In genomic region chr21:16308269-16308668, GRCh38 we compare ENCODE assay signal across 8 cellular contexts.
A peak's percentile ranks its signal among the peaks of the same experiment; 100 is the strongest.
DNase-seq lines count a peak whose midpoint lies in the region; ATAC-seq and TF ChIP-seq lines count a peak whose summit lies in the region.

No MANE protein-coding gene starts in this region.

- intact Hi-C loops in ovary (cut with DNase I): loop anchor here in 1 of 4 donors (10.0 kb wide), 1 partner anchor 113 kb away; no protein-coding TSS in a partner anchor

- H3K9me3 ChIP-seq in ovary: no peaks in the 10 kb centered on the region

- peak overlapping the region; percentile 25 for H3K4me3 ChIP-seq in ovary

- H3K36me3 ChIP-seq in ovary: no peaks in the 10 kb centered on the region

- 0 to 12% (median 4%) methylated on average over 1 of the region's 1 CpG for WGBS in ovary, 3 donors

- no peak for TF ChIP-seq EP300 in ovary (IDR thresholded peaks at IDR 0.05)

- peaks cover 2% of the 10 kb centered on the region for H3K4me1 ChIP-seq in ovary (ENCODE audit: insufficient read depth)

- H3K27ac ChIP-seq in cingulate gyrus (ENCODE audit: low read depth, low read length): peak overlapping the region; percentile 66
- H3K27ac ChIP-seq in ovary: peak overlapping the region; percentile 73 to 74

- peak; percentile 90 for ATAC-seq in GM18505 (IDR thresholded peaks at IDR 0.05; ENCODE audit: unreplicated experiment)

- no peak for TF ChIP-seq CTCF in ovary (IDR thresholded peaks at IDR 0.05)

- H3K27me3 ChIP-seq in ovary: no peaks in the 10 kb centered on the region

- no peak for TF ChIP-seq POLR2A in GM18505 (IDR thresholded peaks at IDR 0.05; ENCODE audit: borderline replicate concordance, extremely low read depth, insufficient read depth, insufficient read length)
- no peak for TF ChIP-seq POLR2A in ovary (IDR thresholded peaks at IDR 0.05)

- DNase-seq in HPDE6-E6E7 (ENCODE audit: extremely low spot score): peak; percentile 11
- no peak for DNase-seq in ovary
- no peak for DNase-seq in NK-92 treated with Interleukin-12 subunit alpha and Interleukin-12 subunit beta, amount 100 ng/mL, for 24 hours (lab: John Stamatoyannopoulos, UW)
- DNase-seq in DMS 273 treated with DMSO at 0.1 percent for 48 hours (lab: John Stamatoyannopoulos, UW): no peak
- no peak for DNase-seq in SIG-M5 (lab: John Stamatoyannopoulos, UW)
- no peak for DNase-seq in activated naive CD4-positive, alpha-beta T cell treated with anti-CD3 and anti-CD28 coated beads, Interleukin-2, amount 50 U/mL, for 16 hours
